Comparison of ENCODE assay signal across 8 cellular contexts in genomic region chr6:26956078-26956600, GRCh38.
DNase-seq lines count a peak whose midpoint lies in the region; TF ChIP-seq lines count a peak whose summit lies in the region.
"Not testable (repeated sequence)": the region's sequence is repeated elsewhere in the genome, so short reads cannot be mapped to it uniquely, and the experiment has no call there.

No MANE protein-coding gene starts in this region.

- not testable (repeated sequence) for H3K9me3 ChIP-seq in HUES48 (ENCODE audit: control insufficient read depth, insufficient read depth, low read length)

- H3K27me3 Mint-ChIP-seq in CD14-positive monocyte (ENCODE audit: low read depth in 3 of 3): not testable (repeated sequence)

- peak overlapping the region; percentile 73 for H3K27ac ChIP-seq in HUES48 (ENCODE audit: low read depth, low read length)

- peak overlapping the region; percentile 63 for H3K4me3 ChIP-seq in HUES48 (ENCODE audit: low read depth, low read length)
- peak overlapping the region; percentile 45 for H3K4me3 ChIP-seq in fibroblast of villous mesenchyme (ENCODE audit: low read depth, low read length)

- not testable (repeated sequence) for H3K9ac ChIP-seq in HUES48 (ENCODE audit: low read depth, low read length)

- H3K27me3 ChIP-seq in HUES48 (ENCODE audit: control insufficient read depth, insufficient read depth, low read length): not testable (repeated sequence)

- H3K36me3 Mint-ChIP-seq in CD14-positive monocyte: not testable (repeated sequence)

- intact Hi-C loops in CD14-positive monocyte (cut with micrococcal nuclease): not testable (repeated sequence)

- H3K4me3 Mint-ChIP-seq in CD14-positive monocyte: peak overlapping the region; percentile 71 to 83

- TF ChIP-seq CTCF in CD14-positive monocyte (IDR thresholded peaks at IDR 0.05); fibroblast of villous mesenchyme (IDR thresholded peaks at IDR 0.05; ENCODE audit: insufficient read depth, low read depth, low read length): not testable (repeated sequence)

- H3K27ac Mint-ChIP-seq in CD14-positive monocyte: peak overlapping the region in 1 of 7 donors; percentile 18

- not testable (repeated sequence) for H3K4me1 ChIP-seq in HUES48 (ENCODE audit: control insufficient read depth, insufficient read depth, low read length)

- H3K9me3 Mint-ChIP-seq in CD14-positive monocyte: peaks cover 2 to 13% (median 5%) of the 10 kb centered on the region in 7 donors

- not testable (repeated sequence) for DNase-seq in CD14-positive monocyte (ENCODE audit: low spot score)
- DNase-seq in NCI-H524 (lab: John Stamatoyannopoulos, UW): peak; percentile 58 to 88
- peak; percentile 17 for DNase-seq in T-helper 9 cell
- peak; percentile 32 for DNase-seq in activated naive CD8-positive, alpha-beta T cell treated with anti-CD3 and anti-CD28 coated beads, Interleukin-2, amount 50 U/mL, for 16 hours (ENCODE audit: low read depth, low spot score)
- DNase-seq in fibroblast of villous mesenchyme (ENCODE audit: low read depth): peak; percentile 35
- peak; percentile 43 for DNase-seq in myocyte (ENCODE audit: low read depth)
- peak; percentile 2 to 8 (median 3) for DNase-seq in stimulated activated CD4-positive, alpha-beta T cell treated with anti-CD3 and anti-CD28 coated beads, TNF-alpha, amount 100 ng/mL, for 1 hour (ENCODE audit: low read depth in 3 of 3, low spot score in 1 of 3)

- H3K36me3 ChIP-seq in HUES48 (ENCODE audit: control insufficient read depth, insufficient read depth, low read length): not testable (repeated sequence)

- H3K4me1 Mint-ChIP-seq in CD14-positive monocyte: not testable (repeated sequence)
